ENCODE assay signal across 8 cellular contexts in genomic region chrX:130268500-130269170, GRCh38.
DNase-seq lines count a peak whose midpoint lies in the region; ATAC-seq lines count a peak whose summit lies in the region.

A gene with protein sequence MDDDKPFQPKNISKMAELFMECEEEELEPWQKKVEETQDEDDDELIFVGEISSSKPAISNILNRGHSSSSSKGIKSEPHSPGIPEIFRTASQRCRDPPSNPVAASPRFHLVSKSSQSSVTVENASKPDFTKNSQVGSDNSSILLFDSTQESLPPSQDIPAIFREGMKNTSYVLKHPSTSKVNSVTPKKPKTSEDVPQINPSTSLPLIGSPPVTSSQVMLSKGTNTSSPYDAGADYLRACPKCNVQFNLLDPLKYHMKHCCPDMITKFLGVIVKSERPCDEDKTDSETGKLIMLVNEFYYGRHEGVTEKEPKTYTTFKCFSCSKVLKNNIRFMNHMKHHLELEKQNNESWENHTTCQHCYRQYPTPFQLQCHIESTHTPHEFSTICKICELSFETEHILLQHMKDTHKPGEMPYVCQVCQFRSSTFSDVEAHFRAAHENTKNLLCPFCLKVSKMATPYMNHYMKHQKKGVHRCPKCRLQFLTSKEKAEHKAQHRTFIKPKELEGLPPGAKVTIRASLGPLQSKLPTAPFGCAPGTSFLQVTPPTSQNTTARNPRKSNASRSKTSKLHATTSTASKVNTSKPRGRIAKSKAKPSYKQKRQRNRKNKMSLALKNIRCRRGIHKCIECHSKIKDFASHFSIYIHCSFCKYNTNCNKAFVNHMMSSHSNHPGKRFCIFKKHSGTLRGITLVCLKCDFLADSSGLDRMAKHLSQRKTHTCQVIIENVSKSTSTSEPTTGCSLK (minus strand): TSS chrX:130268899. CDS start chrX:130260449, 8,450 bp downstream.

- peak; percentile 95 for ATAC-seq in GM21447 (IDR thresholded peaks at IDR 0.05; ENCODE audit: unreplicated experiment)

- H3K9ac ChIP-seq in HUES6 (ENCODE audit: low read length) = peak within 1 kb of the TSS; percentile 89
- H3K9ac ChIP-seq in NT2/D1 (ENCODE audit: insufficient read length, low read depth) = peak within 1 kb of the TSS; percentile 80

- DNase-seq in DMS 273 treated with DMSO at 0.1 percent for 48 hours (lab: John Stamatoyannopoulos, UW) = peak; percentile 88
- DNase-seq in NT2/D1 (ENCODE audit: low read depth, low spot score) = peak; percentile 80
- peak; percentile 90 for DNase-seq in activated CD8-positive, alpha-beta memory T cell treated with anti-CD3 and anti-CD28 coated beads, Interleukin-2, amount 50 U/mL, for 4 hours
- DNase-seq in epidermal melanocyte (ENCODE audit: insufficient read length, low spot score) = peak; percentile 67
- peak; percentile 62 for DNase-seq in middle frontal gyrus (ENCODE audit: extremely low spot score, low spot score)
- DNase-seq in stimulated activated CD8-positive, alpha-beta memory T cell treated with anti-CD3 and anti-CD28 coated beads, Interleukin-2, amount 100 ng/mL, for 1 hour (ENCODE audit: low read depth in 2 of 2) = peak; percentile 76 to 77

- H3K27me3 ChIP-seq in HUES6 (ENCODE audit: control insufficient read depth, insufficient read depth, low read length) (no peaks in the 10 kb centered on the region), NT2/D1 (ENCODE audit: insufficient read depth, insufficient read length) (no peaks in the 10 kb centered on the region)

- H3K4me3 ChIP-seq in HUES6 (ENCODE audit: low read depth, low read length) (peak within 1 kb of the TSS; percentile 90), NT2/D1 (ENCODE audit: insufficient read length, low read depth) (peak within 1 kb of the TSS; percentile 51)

- H3K36me3 ChIP-seq in HUES6 (ENCODE audit: control insufficient read depth, insufficient read depth, low read length) (no peaks in the 10 kb centered on the region), NT2/D1 (ENCODE audit: insufficient read depth, insufficient read length, low read length) (no peaks in the 10 kb centered on the region)

- peaks cover 4% of the 10 kb centered on the region; the same call in 1 of the 2 replicates for H3K9me3 ChIP-seq in HUES6 (ENCODE audit: control insufficient read depth, insufficient read depth, low read depth, low read length)
- peaks cover 6% of the 10 kb centered on the region; the same call in 1 of the 2 replicates for H3K9me3 ChIP-seq in NT2/D1 (ENCODE audit: insufficient read depth, low read length)

- peak within 1 kb of the TSS; percentile 98 for H3K27ac ChIP-seq in HUES6 (ENCODE audit: low read depth, low read length)

- H3K4me1 ChIP-seq in HUES6 (ENCODE audit: control insufficient read depth, insufficient read depth, low read length) = 0 out of 2 replicates have a peak, but pooled peaks cover 5% of the 10 kb centered on the region
- no peaks in the 10 kb centered on the region for H3K4me1 ChIP-seq in NT2/D1 (ENCODE audit: insufficient read depth, insufficient read length)

Comparison
In these comparisons a context has a peak if more than half of its experiments do, and no peak if none do; other contexts are left out.
1. Peak in every context shown above with its lines: DNase-seq, ATAC-seq, H3K4me3 ChIP-seq and H3K27ac ChIP-seq.